Comparison of ENCODE assay signal across 25 cellular contexts in genomic region chr20:17823382-17824144, GRCh38.
DNase-seq lines count a peak whose midpoint lies in the region; ATAC-seq and TF ChIP-seq lines count a peak whose summit lies in the region.
"Had no signal": no experiment of that assay in that cellular context is flagged by ENCODE, and none has a peak within 500 bp of the region (broad histone marks: within the 10 kb centered on the region; RNA-seq: fewer than 3 reads in every experiment).

No MANE protein-coding gene starts in this region.

- H3K79me2 ChIP-seq in hepatocyte: no peaks in the 10 kb centered on the region

- ATAC-seq in Right ventricle myocardium superior (ENCODE audit: poor library complexity) (peak; percentile 26), left cardiac atrium (no peak), upper lobe of right lung (peak; percentile 43)
- ATAC-seq: Right ventricle myocardium inferior had no signal

- H3K27ac Mint-ChIP-seq in progenitor cell of endocrine pancreas: no peak overlapping the region
- H3K27ac Mint-ChIP-seq: activated B cell treated with CpG ODN at 0.5 μM for 24 hours; activated CD4-positive, alpha-beta memory T cell treated with anti-CD3 and anti-CD28 coated beads for 36 hours; CD4-positive, alpha-beta memory T cell; type B pancreatic cell had no signal

- H3K36me3 ChIP-seq in hepatocyte (replicated peaks; ENCODE audit: insufficient read depth, low read depth): no peaks in the 10 kb centered on the region
- no peaks in the 10 kb centered on the region for H3K36me3 ChIP-seq in mucosa of stomach (ENCODE audit: control insufficient read depth, insufficient read depth, low read length)
- no peaks in the 10 kb centered on the region for H3K36me3 ChIP-seq in upper lobe of right lung
- H3K36me3 ChIP-seq: brain microvascular endothelial cell, heart left ventricle had no signal

- peak overlapping the region; percentile 42 for H3K4me2 ChIP-seq in hepatocyte

- no peaks in the 10 kb centered on the region for H4K20me1 ChIP-seq in hepatocyte (ENCODE audit: insufficient read depth, poor library complexity, severe bottlenecking)

- no peak for TF ChIP-seq CTCF in hepatocyte (IDR thresholded peaks at IDR 0.05; ENCODE audit: poor library complexity)
- no peak for TF ChIP-seq CTCF in upper lobe of right lung (IDR thresholded peaks at IDR 0.05)
- TF ChIP-seq CTCF in progenitor cell of endocrine pancreas (IDR thresholded peaks at IDR 0.05; ENCODE audit: unreplicated experiment): no peak

- no peaks in the 10 kb centered on the region for H3K36me3 Mint-ChIP-seq in progenitor cell of endocrine pancreas (ENCODE audit: insufficient read depth)
- H3K36me3 Mint-ChIP-seq: activated CD4-positive, alpha-beta memory T cell treated with anti-CD3 and anti-CD28 coated beads for 36 hours; CD4-positive, alpha-beta memory T cell had no signal

- no peaks in the 10 kb centered on the region for H3K27me3 Mint-ChIP-seq in progenitor cell of endocrine pancreas
- H3K27me3 Mint-ChIP-seq: activated B cell treated with CpG ODN at 0.5 μM for 24 hours; activated CD4-positive, alpha-beta memory T cell treated with anti-CD3 and anti-CD28 coated beads for 36 hours; type B pancreatic cell had no signal

- H3K27ac ChIP-seq in hepatocyte (peak overlapping the region; percentile 83), upper lobe of right lung (no peak overlapping the region)
- H3K27ac ChIP-seq: brain microvascular endothelial cell had no signal

- no peaks in the 10 kb centered on the region for H3K9me2 ChIP-seq in hepatocyte (replicated peaks; ENCODE audit: insufficient read depth)

- WGBS in hepatocyte (ENCODE audit: low lambda C conversion rate, missing lambda C conversion rate): 63% methylated on average over 10 of the region's 10 CpGs

- peak overlapping the region; percentile 38 for H3K9ac ChIP-seq in mucosa of stomach (ENCODE audit: low read length)

- H3K9me3 ChIP-seq in hepatocyte (ENCODE audit: low read depth) (no peaks in the 10 kb centered on the region), mucosa of stomach (ENCODE audit: control insufficient read depth, low read length) (no peaks in the 10 kb centered on the region), upper lobe of right lung (no peaks in the 10 kb centered on the region)

- H3K4me1 ChIP-seq in hepatocyte (ENCODE audit: insufficient read depth) (peaks cover 24% of the 10 kb centered on the region), mucosa of stomach (ENCODE audit: control insufficient read depth, insufficient read depth, low read length) (peaks cover 46% of the 10 kb centered on the region), upper lobe of right lung (peaks cover 4% of the 10 kb centered on the region)

- H3K9me3 Mint-ChIP-seq in progenitor cell of endocrine pancreas (ENCODE audit: low read depth): peaks cover 4% of the 10 kb centered on the region

- intact Hi-C loops in Right ventricle myocardium superior (cut with DNase I): no loop called here
- intact Hi-C loops in left cardiac atrium (cut with DNase I): no loop called here
- intact Hi-C loops in upper lobe of right lung (cut with DNase I): no loop called here

- no peak overlapping the region for H3K4me3 ChIP-seq in hepatocyte
- no peak overlapping the region for H3K4me3 ChIP-seq in mucosa of stomach (ENCODE audit: low read length)
- no peak overlapping the region for H3K4me3 ChIP-seq in upper lobe of right lung
- H3K4me3 ChIP-seq: heart left ventricle had no signal

- no peak for DNase-seq in Right ventricle myocardium superior
- DNase-seq in left cardiac atrium: no peak
- peak; percentile 52 for DNase-seq in hepatocyte (ENCODE audit: low spot score)
- DNase-seq in upper lobe of right lung: no peak
- DNase-seq in occipital lobe (lab: John Stamatoyannopoulos, UW): no peak
- DNase-seq in progenitor cell of endocrine pancreas (ENCODE audit: low spot score, unreplicated experiment): no peak
- DNase-seq in activated CD8-positive, alpha-beta memory T cell treated with anti-CD3 and anti-CD28 coated beads, Interleukin-2, amount 50 U/mL, for 4 hours: no peak
- DNase-seq: activated B cell treated with CpG ODN at 0.5 μM for 24 hours; activated CD4-positive, alpha-beta memory T cell treated with anti-CD3 and anti-CD28 coated beads for 36 hours; activated effector memory CD4-positive, alpha-beta T cell treated with Interleukin-2 at 50 U/mL for 16 hours; AML-193; brain microvascular endothelial cell; CD4-positive, alpha-beta memory T cell; effector memory CD4-positive, alpha-beta T cell; foreskin fibroblast; GOT3; midbrain; NCI-H1105; NCI-H2029; NCI-H226; NCI-H748 treated with DMSO at 0.1 percent for 48 hours had no signal

- no peak overlapping the region for H2AFZ ChIP-seq in hepatocyte

- H3K27me3 ChIP-seq in hepatocyte (no peaks in the 10 kb centered on the region), mucosa of stomach (ENCODE audit: control insufficient read depth, insufficient read depth, low read length) (no peaks in the 10 kb centered on the region), upper lobe of right lung (no peaks in the 10 kb centered on the region)
- H3K27me3 ChIP-seq: brain microvascular endothelial cell, heart left ventricle had no signal

- H3K4me1 Mint-ChIP-seq in progenitor cell of endocrine pancreas (ENCODE audit: low read depth): peaks cover 17% of the 10 kb centered on the region

- H3K4me3 Mint-ChIP-seq in progenitor cell of endocrine pancreas (ENCODE audit: low read depth): no peak overlapping the region
- H3K4me3 Mint-ChIP-seq: activated B cell treated with CpG ODN at 0.5 μM for 24 hours; activated CD4-positive, alpha-beta memory T cell treated with anti-CD3 and anti-CD28 coated beads for 36 hours; CD4-positive, alpha-beta memory T cell; type B pancreatic cell had no signal

Comparison
In these comparisons a context has a peak if more than half of its experiments do, and no peak if none do; other contexts are left out.
1. ATAC-seq: peak in Right ventricle myocardium superior (single experiment) and upper lobe of right lung (single experiment); none in left cardiac atrium (0 of 2).